ENCODE assay signal across 24 cellular contexts in the genomic region with DNA sequence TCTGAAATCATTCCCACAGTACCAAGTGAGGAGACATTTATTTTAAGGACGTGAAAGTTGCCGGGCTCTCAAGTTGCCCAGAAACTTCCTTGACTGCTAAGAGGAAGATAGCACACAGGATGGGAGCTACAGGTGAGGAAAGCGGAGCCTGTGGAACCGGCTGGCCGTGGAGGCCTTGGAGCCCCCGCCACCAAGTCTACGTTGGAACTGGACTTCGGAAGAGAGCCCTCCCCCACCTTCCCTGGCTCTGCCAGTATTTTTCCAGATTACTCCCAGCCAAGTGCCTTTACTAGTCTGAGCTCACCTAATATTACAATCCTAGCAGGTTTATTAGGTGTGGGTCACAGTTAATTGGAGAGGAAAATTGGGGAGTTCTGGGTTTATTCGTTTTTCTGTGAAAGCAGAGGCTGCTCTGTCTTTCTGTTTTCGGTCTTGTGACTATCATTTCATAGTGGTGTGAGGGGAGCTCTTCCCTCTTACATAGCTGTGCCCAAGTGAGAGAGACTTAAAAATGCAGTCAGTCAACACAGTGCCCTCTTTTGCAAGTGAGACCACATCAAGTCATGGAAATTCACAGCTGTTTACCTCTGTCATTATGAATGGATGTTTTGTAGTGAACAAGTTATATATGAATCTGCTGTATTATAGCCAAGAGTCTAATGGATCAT.
"Had no signal": no experiment of that assay in that cellular context is flagged by ENCODE, and none has a peak within 500 bp of the region (broad histone marks: within the 10 kb centered on the region; RNA-seq: fewer than 3 reads in every experiment).

No MANE protein-coding gene starts in this region.

- H3K4me1 Mint-ChIP-seq: activated naive CD4-positive, alpha-beta T cell treated with anti-CD3 and anti-CD28 coated beads, Interleukin-2, amount 50 U/mL, for 24 hours; stimulated activated effector memory CD8-positive, alpha-beta T cell treated with anti-CD3 and anti-CD28 coated beads, Interleukin-12 subunit alpha, Interleukin-12 subunit beta, amount 100 ng/mL, for 72 hours had no signal

- H3K9me3 ChIP-seq: body of pancreas, gastrocnemius medialis, lower lobe of right lung, mucosa of descending colon, ovary, prostate gland, right atrium auricular region, tibial nerve had no signal

- DNase-seq: activated gamma-delta T cell treated with Interleukin-2 at 50 U/mL for 16 hours; activated T-cell treated with anti-CD3 and anti-CD28 coated beads, Interleukin-2, amount 50 U/mL, for 1 hour; anterior cingulate cortex; caudate nucleus; effector CD8-positive, alpha-beta T cell; erythroblast; gastrocnemius medialis; head of caudate nucleus; left colon; lower lobe of right lung; mesendoderm; mucosa of descending colon; ovary; small intestine; stimulated activated CD4-positive, alpha-beta T cell treated with anti-CD3 and anti-CD28 coated beads, Interleukin-2, amount 100 ng/mL, for 24 hours; stimulated activated naive CD8-positive, alpha-beta T cell treated with anti-CD3 and anti-CD28 coated beads, Interleukin-15, amount 100 ng/mL, for 72 hours; T-helper 9 cell had no signal

- H3K36me3 Mint-ChIP-seq: stimulated activated effector memory CD8-positive, alpha-beta T cell treated with anti-CD3 and anti-CD28 coated beads, Interleukin-12 subunit alpha, Interleukin-12 subunit beta, amount 100 ng/mL, for 72 hours had no signal

- H3K4me1 ChIP-seq: lower lobe of right lung, prostate gland had no signal

- ATAC-seq: body of pancreas; gastrocnemius medialis; left colon; lower lobe of right lung; mucosa of descending colon; stimulated activated effector memory CD8-positive, alpha-beta T cell treated with anti-CD3 and anti-CD28 coated beads, Interleukin-12 subunit alpha, Interleukin-12 subunit beta, amount 100 ng/mL, for 72 hours; stimulated activated naive CD8-positive, alpha-beta T cell treated with anti-CD3 and anti-CD28 coated beads, Interleukin-15, amount 100 ng/mL, for 72 hours had no signal

- H3K36me3 ChIP-seq: gastrocnemius medialis, lower lobe of right lung, ovary, prostate gland, right atrium auricular region had no signal

- H3K27ac Mint-ChIP-seq: activated naive CD4-positive, alpha-beta T cell treated with anti-CD3 and anti-CD28 coated beads, Interleukin-2, amount 50 U/mL, for 24 hours; dendritic cell treated with granulocyte-macrophage colony-stimulating factor and Interleukin-4, amounts not matched to agents 40 ng/mL and 50 ng/mL, for 4 days; stimulated activated effector memory CD8-positive, alpha-beta T cell treated with anti-CD3 and anti-CD28 coated beads, Interleukin-12 subunit alpha, Interleukin-12 subunit beta, amount 100 ng/mL, for 72 hours; stimulated activated naive CD8-positive, alpha-beta T cell treated with anti-CD3 and anti-CD28 coated beads, Interleukin-15, amount 100 ng/mL, for 72 hours had no signal

- H3K27me3 ChIP-seq: body of pancreas, ovary, right atrium auricular region, tibial nerve had no signal

- H3K4me3 Mint-ChIP-seq: activated naive CD4-positive, alpha-beta T cell treated with anti-CD3 and anti-CD28 coated beads, Interleukin-2, amount 50 U/mL, for 24 hours; dendritic cell treated with granulocyte-macrophage colony-stimulating factor and Interleukin-4, amounts not matched to agents 40 ng/mL and 50 ng/mL, for 4 days; stimulated activated effector memory CD8-positive, alpha-beta T cell treated with anti-CD3 and anti-CD28 coated beads, Interleukin-12 subunit alpha, Interleukin-12 subunit beta, amount 100 ng/mL, for 72 hours; stimulated activated naive CD8-positive, alpha-beta T cell treated with anti-CD3 and anti-CD28 coated beads, Interleukin-15, amount 100 ng/mL, for 72 hours had no signal

- H3K9me3 Mint-ChIP-seq: activated naive CD4-positive, alpha-beta T cell treated with anti-CD3 and anti-CD28 coated beads, Interleukin-2, amount 50 U/mL, for 24 hours; dendritic cell treated with granulocyte-macrophage colony-stimulating factor and Interleukin-4, amounts not matched to agents 40 ng/mL and 50 ng/mL, for 4 days; stimulated activated effector memory CD8-positive, alpha-beta T cell treated with anti-CD3 and anti-CD28 coated beads, Interleukin-12 subunit alpha, Interleukin-12 subunit beta, amount 100 ng/mL, for 72 hours; stimulated activated naive CD8-positive, alpha-beta T cell treated with anti-CD3 and anti-CD28 coated beads, Interleukin-15, amount 100 ng/mL, for 72 hours had no signal

- H3K4me3 ChIP-seq: body of pancreas, gastrocnemius medialis, lower lobe of right lung, mucosa of descending colon, ovary, prostate gland, right atrium auricular region, tibial nerve had no signal

- H3K27ac ChIP-seq: body of pancreas, gastrocnemius medialis, lower lobe of right lung, ovary, right atrium auricular region, tibial nerve had no signal
